ENCODE assay signal across 2 cellular contexts in genomic region chr3:133329626-133330025, GRCh38.
TF ChIP-seq lines count a peak whose summit lies in the region.

No MANE protein-coding gene starts in this region.

TF ChIP-seq in GM23338, 12 proteins besides CTCF, POLR2A, EP300 and RAD21 (continued from another document):
- TF ChIP-seq ZNF462 (CRISPR knock-in tag; IDR thresholded peaks at IDR 0.05): no peak
- no peak for TF ChIP-seq POLR2AphosphoS5 (IDR thresholded peaks at IDR 0.05; ENCODE audit: low read depth)
- TF ChIP-seq CREB1 (CRISPR knock-in tag; IDR thresholded peaks at IDR 0.05; ENCODE audit: low read depth): no peak
- TF ChIP-seq REST (IDR thresholded peaks at IDR 0.05; ENCODE audit: unreplicated experiment): no peak
- no peak for TF ChIP-seq EZH2phosphoT487 (IDR thresholded peaks at IDR 0.05; ENCODE audit: unreplicated experiment)
TF ChIP-seq in GM23338: peak in this region for 0.

TF ChIP-seq in WTC11, 78 proteins besides CTCF, POLR2A, EP300 and RAD21 (continued from another document):
- TF ChIP-seq AFF4 (CRISPR knock-in tag; IDR thresholded peaks at IDR 0.05; ENCODE audit: borderline replicate concordance) (no peak), ZMAT4 (CRISPR knock-in tag; IDR thresholded peaks at IDR 0.05) (no peak), NR3C1 (CRISPR knock-in tag; conservative IDR thresholded peaks at IDR 0.05; ENCODE audit: low read depth) (no peak), ZNF423 (CRISPR knock-in tag; IDR thresholded peaks at IDR 0.05) (no peak), TCF7 (CRISPR knock-in tag; IDR thresholded peaks at IDR 0.05; ENCODE audit: low read depth) (no peak), EMX1 (CRISPR knock-in tag; IDR thresholded peaks at IDR 0.05) (no peak), ATF1 (CRISPR knock-in tag; IDR thresholded peaks at IDR 0.05) (no peak), ZNF317 (CRISPR knock-in tag; IDR thresholded peaks at IDR 0.05; ENCODE audit: borderline replicate concordance, low read depth) (no peak), ZBTB21 (CRISPR knock-in tag; IDR thresholded peaks at IDR 0.05; ENCODE audit: borderline replicate concordance) (no peak), IRF1 (CRISPR knock-in tag; IDR thresholded peaks at IDR 0.05) (no peak), JAZF1 (CRISPR knock-in tag; IDR thresholded peaks at IDR 0.05) (no peak), JUN (CRISPR knock-in tag; IDR thresholded peaks at IDR 0.05) (no peak), KAT7 (CRISPR knock-in tag; IDR thresholded peaks at IDR 0.05; ENCODE audit: borderline replicate concordance) (no peak), FOXP1 (CRISPR knock-in tag; IDR thresholded peaks at IDR 0.05; ENCODE audit: borderline replicate concordance) (no peak)
